1 cellular context compared by ENCODE assay signal in the genomic region with DNA sequence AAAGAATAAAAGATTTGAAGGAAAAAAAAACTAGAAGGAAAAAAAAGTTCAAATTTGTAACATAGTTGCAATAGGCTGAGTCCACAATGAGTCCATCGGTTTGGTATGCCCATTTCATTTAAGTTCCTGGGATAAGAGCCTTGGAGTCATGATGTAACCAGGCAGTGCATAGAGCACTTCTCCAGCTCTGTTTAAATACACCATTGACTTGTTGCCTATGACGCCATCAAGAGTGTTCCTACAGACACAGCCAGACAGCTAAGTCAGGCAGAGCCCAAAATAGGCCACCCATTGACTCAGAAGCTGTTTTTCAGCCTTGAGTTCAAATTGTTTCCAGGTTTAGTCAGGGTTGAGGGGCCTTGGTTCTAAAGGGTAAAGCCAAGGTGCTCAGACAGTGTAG.
A peak's percentile ranks its signal among the peaks of the same experiment; 100 is the strongest.
TF ChIP-seq lines count a peak whose summit lies in the region.

No MANE protein-coding gene starts in this region.

TF ChIP-seq in HepG2, 621 proteins besides CTCF, POLR2A, EP300 and RAD21 (continued from another document and continues in another):
- TF ChIP-seq GABPB1 (CRISPR knock-in tag; IDR thresholded peaks at IDR 0.05): peak; percentile 48; the same call in 1 of the 2 replicates
- TF ChIP-seq, protein P1, sequence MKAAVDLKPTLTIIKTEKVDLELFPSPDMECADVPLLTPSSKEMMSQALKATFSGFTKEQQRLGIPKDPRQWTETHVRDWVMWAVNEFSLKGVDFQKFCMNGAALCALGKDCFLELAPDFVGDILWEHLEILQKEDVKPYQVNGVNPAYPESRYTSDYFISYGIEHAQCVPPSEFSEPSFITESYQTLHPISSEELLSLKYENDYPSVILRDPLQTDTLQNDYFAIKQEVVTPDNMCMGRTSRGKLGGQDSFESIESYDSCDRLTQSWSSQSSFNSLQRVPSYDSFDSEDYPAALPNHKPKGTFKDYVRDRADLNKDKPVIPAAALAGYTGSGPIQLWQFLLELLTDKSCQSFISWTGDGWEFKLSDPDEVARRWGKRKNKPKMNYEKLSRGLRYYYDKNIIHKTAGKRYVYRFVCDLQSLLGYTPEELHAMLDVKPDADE (CRISPR knock-in tag; IDR thresholded peaks at IDR 0.05): no peak
- TF ChIP-seq POLR2AphosphoS2 (IDR thresholded peaks at IDR 0.05; ENCODE audit: low read depth, low read length): no peak
- no peak for TF ChIP-seq KLF15 (CRISPR knock-in tag; IDR thresholded peaks at IDR 0.05; ENCODE audit: borderline replicate concordance)
- no peak for TF ChIP-seq ZEB1 (IDR thresholded peaks at IDR 0.05; ENCODE audit: insufficient replicate concordance, low read depth)
- TF ChIP-seq SRSF1 (optimal IDR thresholded peaks at IDR 0.05; ENCODE audit: low read depth, low read length): no peak
- TF ChIP-seq ZNF451 (CRISPR knock-in tag; IDR thresholded peaks at IDR 0.05): no peak
- TF ChIP-seq HOXA7 (CRISPR knock-in tag; IDR thresholded peaks at IDR 0.05): no peak
- no peak for TF ChIP-seq ZNF7 (CRISPR knock-in tag; IDR thresholded peaks at IDR 0.05)
- peak; percentile 66; the same call in 1 of the 2 replicates for TF ChIP-seq KDM3A (CRISPR knock-in tag; IDR thresholded peaks at IDR 0.05; ENCODE audit: low read depth)
- peak; percentile 68; the same call in 1 of the 2 replicates for TF ChIP-seq NCOR1 (IDR thresholded peaks at IDR 0.05; ENCODE audit: borderline replicate concordance, low read length)
- TF ChIP-seq CEBPB (IDR thresholded peaks at IDR 0.05; ENCODE audit: borderline replicate concordance, low read depth, low read length): peak; percentile 90
- TF ChIP-seq ZNF792 (CRISPR knock-in tag; IDR thresholded peaks at IDR 0.05): peak; percentile 90
- TF ChIP-seq, protein P2, sequence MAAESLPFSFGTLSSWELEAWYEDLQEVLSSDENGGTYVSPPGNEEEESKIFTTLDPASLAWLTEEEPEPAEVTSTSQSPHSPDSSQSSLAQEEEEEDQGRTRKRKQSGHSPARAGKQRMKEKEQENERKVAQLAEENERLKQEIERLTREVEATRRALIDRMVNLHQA (CRISPR knock-in tag; IDR thresholded peaks at IDR 0.05): 0 out of 2 replicates have a peak, but pooled peaks have one; percentile 53
- TF ChIP-seq, protein P3, sequence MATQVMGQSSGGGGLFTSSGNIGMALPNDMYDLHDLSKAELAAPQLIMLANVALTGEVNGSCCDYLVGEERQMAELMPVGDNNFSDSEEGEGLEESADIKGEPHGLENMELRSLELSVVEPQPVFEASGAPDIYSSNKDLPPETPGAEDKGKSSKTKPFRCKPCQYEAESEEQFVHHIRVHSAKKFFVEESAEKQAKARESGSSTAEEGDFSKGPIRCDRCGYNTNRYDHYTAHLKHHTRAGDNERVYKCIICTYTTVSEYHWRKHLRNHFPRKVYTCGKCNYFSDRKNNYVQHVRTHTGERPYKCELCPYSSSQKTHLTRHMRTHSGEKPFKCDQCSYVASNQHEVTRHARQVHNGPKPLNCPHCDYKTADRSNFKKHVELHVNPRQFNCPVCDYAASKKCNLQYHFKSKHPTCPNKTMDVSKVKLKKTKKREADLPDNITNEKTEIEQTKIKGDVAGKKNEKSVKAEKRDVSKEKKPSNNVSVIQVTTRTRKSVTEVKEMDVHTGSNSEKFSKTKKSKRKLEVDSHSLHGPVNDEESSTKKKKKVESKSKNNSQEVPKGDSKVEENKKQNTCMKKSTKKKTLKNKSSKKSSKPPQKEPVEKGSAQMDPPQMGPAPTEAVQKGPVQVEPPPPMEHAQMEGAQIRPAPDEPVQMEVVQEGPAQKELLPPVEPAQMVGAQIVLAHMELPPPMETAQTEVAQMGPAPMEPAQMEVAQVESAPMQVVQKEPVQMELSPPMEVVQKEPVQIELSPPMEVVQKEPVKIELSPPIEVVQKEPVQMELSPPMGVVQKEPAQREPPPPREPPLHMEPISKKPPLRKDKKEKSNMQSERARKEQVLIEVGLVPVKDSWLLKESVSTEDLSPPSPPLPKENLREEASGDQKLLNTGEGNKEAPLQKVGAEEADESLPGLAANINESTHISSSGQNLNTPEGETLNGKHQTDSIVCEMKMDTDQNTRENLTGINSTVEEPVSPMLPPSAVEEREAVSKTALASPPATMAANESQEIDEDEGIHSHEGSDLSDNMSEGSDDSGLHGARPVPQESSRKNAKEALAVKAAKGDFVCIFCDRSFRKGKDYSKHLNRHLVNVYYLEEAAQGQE (IDR thresholded peaks at IDR 0.05; ENCODE audit: borderline replicate concordance in 1 of 2, low read depth in 1 of 2, low read length in 2 of 2): no peak
- no peak for TF ChIP-seq NFE2L2 (IDR thresholded peaks at IDR 0.05; ENCODE audit: low read length)
- no peak for TF ChIP-seq U2AF2 (IDR thresholded peaks at IDR 0.05; ENCODE audit: low read depth, low read length)
- TF ChIP-seq, protein P4, sequence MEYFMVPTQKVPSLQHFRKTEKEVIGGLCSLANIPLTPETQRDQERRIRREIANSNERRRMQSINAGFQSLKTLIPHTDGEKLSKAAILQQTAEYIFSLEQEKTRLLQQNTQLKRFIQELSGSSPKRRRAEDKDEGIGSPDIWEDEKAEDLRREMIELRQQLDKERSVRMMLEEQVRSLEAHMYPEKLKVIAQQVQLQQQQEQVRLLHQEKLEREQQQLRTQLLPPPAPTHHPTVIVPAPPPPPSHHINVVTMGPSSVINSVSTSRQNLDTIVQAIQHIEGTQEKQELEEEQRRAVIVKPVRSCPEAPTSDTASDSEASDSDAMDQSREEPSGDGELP (IDR thresholded peaks at IDR 0.05; ENCODE audit: borderline replicate concordance, low read depth): peak; percentile 37; the same call in 1 of the 2 replicates
- TF ChIP-seq MAFG (CRISPR knock-in tag; IDR thresholded peaks at IDR 0.05): no peak
- TF ChIP-seq, protein P5, sequence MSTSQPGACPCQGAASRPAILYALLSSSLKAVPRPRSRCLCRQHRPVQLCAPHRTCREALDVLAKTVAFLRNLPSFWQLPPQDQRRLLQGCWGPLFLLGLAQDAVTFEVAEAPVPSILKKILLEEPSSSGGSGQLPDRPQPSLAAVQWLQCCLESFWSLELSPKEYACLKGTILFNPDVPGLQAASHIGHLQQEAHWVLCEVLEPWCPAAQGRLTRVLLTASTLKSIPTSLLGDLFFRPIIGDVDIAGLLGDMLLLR (CRISPR knock-in tag; IDR thresholded peaks at IDR 0.05): no peak
- no peak for TF ChIP-seq CENPT (CRISPR knock-in tag; IDR thresholded peaks at IDR 0.05; ENCODE audit: low read depth)
- no peak for TF ChIP-seq ZNF737 (CRISPR knock-in tag; IDR thresholded peaks at IDR 0.05; ENCODE audit: borderline replicate concordance)
- TF ChIP-seq ZNF33A (CRISPR knock-in tag; IDR thresholded peaks at IDR 0.05; ENCODE audit: borderline replicate concordance): no peak
- no peak for TF ChIP-seq ZNF484 (CRISPR knock-in tag; IDR thresholded peaks at IDR 0.05; ENCODE audit: borderline replicate concordance, low read depth)
- TF ChIP-seq ZSCAN25 (CRISPR knock-in tag; IDR thresholded peaks at IDR 0.05): no peak
- no peak for TF ChIP-seq PRMT3 (CRISPR knock-in tag; IDR thresholded peaks at IDR 0.05; ENCODE audit: borderline replicate concordance, low read depth)
- TF ChIP-seq, protein P6, sequence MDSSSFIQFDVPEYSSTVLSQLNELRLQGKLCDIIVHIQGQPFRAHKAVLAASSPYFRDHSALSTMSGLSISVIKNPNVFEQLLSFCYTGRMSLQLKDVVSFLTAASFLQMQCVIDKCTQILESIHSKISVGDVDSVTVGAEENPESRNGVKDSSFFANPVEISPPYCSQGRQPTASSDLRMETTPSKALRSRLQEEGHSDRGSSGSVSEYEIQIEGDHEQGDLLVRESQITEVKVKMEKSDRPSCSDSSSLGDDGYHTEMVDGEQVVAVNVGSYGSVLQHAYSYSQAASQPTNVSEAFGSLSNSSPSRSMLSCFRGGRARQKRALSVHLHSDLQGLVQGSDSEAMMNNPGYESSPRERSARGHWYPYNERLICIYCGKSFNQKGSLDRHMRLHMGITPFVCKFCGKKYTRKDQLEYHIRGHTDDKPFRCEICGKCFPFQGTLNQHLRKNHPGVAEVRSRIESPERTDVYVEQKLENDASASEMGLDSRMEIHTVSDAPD (CRISPR knock-in tag; IDR thresholded peaks at IDR 0.05): peak; percentile 84; the same call in 1 of the 2 replicates
- TF ChIP-seq, protein P7, sequence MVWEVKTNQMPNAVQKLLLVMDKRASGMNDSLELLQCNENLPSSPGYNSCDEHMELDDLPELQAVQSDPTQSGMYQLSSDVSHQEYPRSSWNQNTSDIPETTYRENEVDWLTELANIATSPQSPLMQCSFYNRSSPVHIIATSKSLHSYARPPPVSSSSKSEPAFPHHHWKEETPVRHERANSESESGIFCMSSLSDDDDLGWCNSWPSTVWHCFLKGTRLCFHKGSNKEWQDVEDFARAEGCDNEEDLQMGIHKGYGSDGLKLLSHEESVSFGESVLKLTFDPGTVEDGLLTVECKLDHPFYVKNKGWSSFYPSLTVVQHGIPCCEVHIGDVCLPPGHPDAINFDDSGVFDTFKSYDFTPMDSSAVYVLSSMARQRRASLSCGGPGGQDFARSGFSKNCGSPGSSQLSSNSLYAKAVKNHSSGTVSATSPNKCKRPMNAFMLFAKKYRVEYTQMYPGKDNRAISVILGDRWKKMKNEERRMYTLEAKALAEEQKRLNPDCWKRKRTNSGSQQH (CRISPR knock-in tag; IDR thresholded peaks at IDR 0.05; ENCODE audit: low read depth): peak; percentile 19; the same call in 1 of the 2 replicates
- peak; percentile 63; the same call in 1 of the 2 replicates for TF ChIP-seq SMAD3 (CRISPR knock-in tag; IDR thresholded peaks at IDR 0.05)
- no peak for TF ChIP-seq NFIB (CRISPR knock-in tag; IDR thresholded peaks at IDR 0.05; ENCODE audit: borderline replicate concordance)
- TF ChIP-seq ZNF263 (CRISPR knock-in tag; IDR thresholded peaks at IDR 0.05): no peak
- TF ChIP-seq NR2F1 (CRISPR knock-in tag; IDR thresholded peaks at IDR 0.05): no peak
- no peak for TF ChIP-seq RBAK (CRISPR knock-in tag; IDR thresholded peaks at IDR 0.05)
- no peak for TF ChIP-seq ZNF224 (CRISPR knock-in tag; IDR thresholded peaks at IDR 0.05)
- TF ChIP-seq ZNF326 (CRISPR knock-in tag; IDR thresholded peaks at IDR 0.05; ENCODE audit: borderline replicate concordance): no peak
- TF ChIP-seq, protein P8, sequence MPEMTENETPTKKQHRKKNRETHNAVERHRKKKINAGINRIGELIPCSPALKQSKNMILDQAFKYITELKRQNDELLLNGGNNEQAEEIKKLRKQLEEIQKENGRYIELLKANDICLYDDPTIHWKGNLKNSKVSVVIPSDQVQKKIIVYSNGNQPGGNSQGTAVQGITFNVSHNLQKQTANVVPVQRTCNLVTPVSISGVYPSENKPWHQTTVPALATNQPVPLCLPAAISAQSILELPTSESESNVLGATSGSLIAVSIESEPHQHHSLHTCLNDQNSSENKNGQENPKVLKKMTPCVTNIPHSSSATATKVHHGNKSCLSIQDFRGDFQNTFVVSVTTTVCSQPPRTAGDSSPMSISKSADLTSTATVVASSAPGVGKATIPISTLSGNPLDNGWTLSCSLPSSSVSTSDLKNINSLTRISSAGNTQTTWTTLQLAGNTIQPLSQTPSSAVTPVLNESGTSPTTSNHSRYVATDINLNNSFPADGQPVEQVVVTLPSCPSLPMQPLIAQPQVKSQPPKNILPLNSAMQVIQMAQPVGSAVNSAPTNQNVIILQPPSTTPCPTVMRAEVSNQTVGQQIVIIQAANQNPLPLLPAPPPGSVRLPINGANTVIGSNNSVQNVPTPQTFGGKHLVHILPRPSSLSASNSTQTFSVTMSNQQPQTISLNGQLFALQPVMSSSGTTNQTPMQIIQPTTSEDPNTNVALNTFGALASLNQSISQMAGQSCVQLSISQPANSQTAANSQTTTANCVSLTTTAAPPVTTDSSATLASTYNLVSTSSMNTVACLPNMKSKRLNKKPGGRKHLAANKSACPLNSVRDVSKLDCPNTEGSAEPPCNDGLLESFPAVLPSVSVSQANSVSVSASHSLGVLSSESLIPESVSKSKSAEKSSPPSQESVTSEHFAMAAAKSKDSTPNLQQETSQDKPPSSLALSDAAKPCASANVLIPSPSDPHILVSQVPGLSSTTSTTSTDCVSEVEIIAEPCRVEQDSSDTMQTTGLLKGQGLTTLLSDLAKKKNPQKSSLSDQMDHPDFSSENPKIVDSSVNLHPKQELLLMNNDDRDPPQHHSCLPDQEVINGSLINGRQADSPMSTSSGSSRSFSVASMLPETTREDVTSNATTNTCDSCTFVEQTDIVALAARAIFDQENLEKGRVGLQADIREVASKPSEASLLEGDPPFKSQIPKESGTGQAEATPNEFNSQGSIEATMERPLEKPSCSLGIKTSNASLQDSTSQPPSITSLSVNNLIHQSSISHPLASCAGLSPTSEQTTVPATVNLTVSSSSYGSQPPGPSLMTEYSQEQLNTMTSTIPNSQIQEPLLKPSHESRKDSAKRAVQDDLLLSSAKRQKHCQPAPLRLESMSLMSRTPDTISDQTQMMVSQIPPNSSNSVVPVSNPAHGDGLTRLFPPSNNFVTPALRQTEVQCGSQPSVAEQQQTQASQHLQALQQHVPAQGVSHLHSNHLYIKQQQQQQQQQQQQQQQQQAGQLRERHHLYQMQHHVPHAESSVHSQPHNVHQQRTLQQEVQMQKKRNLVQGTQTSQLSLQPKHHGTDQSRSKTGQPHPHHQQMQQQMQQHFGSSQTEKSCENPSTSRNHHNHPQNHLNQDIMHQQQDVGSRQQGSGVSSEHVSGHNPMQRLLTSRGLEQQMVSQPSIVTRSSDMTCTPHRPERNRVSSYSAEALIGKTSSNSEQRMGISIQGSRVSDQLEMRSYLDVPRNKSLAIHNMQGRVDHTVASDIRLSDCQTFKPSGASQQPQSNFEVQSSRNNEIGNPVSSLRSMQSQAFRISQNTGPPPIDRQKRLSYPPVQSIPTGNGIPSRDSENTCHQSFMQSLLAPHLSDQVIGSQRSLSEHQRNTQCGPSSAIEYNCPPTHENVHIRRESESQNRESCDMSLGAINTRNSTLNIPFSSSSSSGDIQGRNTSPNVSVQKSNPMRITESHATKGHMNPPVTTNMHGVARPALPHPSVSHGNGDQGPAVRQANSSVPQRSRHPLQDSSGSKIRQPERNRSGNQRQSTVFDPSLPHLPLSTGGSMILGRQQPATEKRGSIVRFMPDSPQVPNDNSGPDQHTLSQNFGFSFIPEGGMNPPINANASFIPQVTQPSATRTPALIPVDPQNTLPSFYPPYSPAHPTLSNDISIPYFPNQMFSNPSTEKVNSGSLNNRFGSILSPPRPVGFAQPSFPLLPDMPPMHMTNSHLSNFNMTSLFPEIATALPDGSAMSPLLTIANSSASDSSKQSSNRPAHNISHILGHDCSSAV (CRISPR knock-in tag; IDR thresholded peaks at IDR 0.05; ENCODE audit: borderline replicate concordance): no peak
- TF ChIP-seq ARNT (IDR thresholded peaks at IDR 0.05): no peak
- TF ChIP-seq SRSF4 (IDR thresholded peaks at IDR 0.05; ENCODE audit: low read depth, low read length, poor library complexity, severe bottlenecking): no peak
- no peak for TF ChIP-seq ZNF232 (CRISPR knock-in tag; IDR thresholded peaks at IDR 0.05; ENCODE audit: borderline replicate concordance)
- no peak for TF ChIP-seq NCOA1 (CRISPR knock-in tag; IDR thresholded peaks at IDR 0.05)
- TF ChIP-seq, protein P9, sequence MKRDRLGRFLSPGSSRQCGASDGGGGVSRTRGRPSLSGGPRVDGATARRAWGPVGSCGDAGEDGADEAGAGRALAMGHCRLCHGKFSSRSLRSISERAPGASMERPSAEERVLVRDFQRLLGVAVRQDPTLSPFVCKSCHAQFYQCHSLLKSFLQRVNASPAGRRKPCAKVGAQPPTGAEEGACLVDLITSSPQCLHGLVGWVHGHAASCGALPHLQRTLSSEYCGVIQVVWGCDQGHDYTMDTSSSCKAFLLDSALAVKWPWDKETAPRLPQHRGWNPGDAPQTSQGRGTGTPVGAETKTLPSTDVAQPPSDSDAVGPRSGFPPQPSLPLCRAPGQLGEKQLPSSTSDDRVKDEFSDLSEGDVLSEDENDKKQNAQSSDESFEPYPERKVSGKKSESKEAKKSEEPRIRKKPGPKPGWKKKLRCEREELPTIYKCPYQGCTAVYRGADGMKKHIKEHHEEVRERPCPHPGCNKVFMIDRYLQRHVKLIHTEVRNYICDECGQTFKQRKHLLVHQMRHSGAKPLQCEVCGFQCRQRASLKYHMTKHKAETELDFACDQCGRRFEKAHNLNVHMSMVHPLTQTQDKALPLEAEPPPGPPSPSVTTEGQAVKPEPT (CRISPR knock-in tag; IDR thresholded peaks at IDR 0.05; ENCODE audit: low read depth): no peak
- no peak for TF ChIP-seq NR3C1 (CRISPR knock-in tag; IDR thresholded peaks at IDR 0.05)
- peak; percentile 77 for TF ChIP-seq ZNF614 (CRISPR knock-in tag; IDR thresholded peaks at IDR 0.05; ENCODE audit: borderline replicate concordance)
